ENCODE assay signal across 1 cellular context in the genomic region with DNA sequence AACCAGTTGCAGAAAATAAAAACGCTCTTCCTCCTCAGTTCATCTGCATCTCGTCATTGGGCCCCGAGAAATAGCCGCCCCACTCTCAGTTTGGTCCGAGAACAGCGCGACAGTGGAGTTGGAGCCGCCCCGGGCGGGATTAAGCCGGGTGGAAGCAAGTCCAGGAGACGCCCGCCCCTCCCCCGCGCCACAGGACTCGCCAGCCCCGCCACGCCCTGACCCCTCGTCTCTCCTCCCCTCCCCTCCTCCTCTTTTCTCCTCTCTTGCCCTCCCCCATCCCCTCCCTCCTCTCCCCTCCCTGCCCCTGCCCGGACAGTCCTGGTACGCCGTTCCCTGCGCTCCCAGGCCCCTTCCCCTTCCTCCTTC.
TF ChIP-seq lines count a peak whose summit lies in the region.

No MANE protein-coding gene starts in this region.

TF ChIP-seq in H1, 55 proteins besides CTCF, POLR2A, EP300 and RAD21 (continued from another document):
- TF ChIP-seq, protein P1, sequence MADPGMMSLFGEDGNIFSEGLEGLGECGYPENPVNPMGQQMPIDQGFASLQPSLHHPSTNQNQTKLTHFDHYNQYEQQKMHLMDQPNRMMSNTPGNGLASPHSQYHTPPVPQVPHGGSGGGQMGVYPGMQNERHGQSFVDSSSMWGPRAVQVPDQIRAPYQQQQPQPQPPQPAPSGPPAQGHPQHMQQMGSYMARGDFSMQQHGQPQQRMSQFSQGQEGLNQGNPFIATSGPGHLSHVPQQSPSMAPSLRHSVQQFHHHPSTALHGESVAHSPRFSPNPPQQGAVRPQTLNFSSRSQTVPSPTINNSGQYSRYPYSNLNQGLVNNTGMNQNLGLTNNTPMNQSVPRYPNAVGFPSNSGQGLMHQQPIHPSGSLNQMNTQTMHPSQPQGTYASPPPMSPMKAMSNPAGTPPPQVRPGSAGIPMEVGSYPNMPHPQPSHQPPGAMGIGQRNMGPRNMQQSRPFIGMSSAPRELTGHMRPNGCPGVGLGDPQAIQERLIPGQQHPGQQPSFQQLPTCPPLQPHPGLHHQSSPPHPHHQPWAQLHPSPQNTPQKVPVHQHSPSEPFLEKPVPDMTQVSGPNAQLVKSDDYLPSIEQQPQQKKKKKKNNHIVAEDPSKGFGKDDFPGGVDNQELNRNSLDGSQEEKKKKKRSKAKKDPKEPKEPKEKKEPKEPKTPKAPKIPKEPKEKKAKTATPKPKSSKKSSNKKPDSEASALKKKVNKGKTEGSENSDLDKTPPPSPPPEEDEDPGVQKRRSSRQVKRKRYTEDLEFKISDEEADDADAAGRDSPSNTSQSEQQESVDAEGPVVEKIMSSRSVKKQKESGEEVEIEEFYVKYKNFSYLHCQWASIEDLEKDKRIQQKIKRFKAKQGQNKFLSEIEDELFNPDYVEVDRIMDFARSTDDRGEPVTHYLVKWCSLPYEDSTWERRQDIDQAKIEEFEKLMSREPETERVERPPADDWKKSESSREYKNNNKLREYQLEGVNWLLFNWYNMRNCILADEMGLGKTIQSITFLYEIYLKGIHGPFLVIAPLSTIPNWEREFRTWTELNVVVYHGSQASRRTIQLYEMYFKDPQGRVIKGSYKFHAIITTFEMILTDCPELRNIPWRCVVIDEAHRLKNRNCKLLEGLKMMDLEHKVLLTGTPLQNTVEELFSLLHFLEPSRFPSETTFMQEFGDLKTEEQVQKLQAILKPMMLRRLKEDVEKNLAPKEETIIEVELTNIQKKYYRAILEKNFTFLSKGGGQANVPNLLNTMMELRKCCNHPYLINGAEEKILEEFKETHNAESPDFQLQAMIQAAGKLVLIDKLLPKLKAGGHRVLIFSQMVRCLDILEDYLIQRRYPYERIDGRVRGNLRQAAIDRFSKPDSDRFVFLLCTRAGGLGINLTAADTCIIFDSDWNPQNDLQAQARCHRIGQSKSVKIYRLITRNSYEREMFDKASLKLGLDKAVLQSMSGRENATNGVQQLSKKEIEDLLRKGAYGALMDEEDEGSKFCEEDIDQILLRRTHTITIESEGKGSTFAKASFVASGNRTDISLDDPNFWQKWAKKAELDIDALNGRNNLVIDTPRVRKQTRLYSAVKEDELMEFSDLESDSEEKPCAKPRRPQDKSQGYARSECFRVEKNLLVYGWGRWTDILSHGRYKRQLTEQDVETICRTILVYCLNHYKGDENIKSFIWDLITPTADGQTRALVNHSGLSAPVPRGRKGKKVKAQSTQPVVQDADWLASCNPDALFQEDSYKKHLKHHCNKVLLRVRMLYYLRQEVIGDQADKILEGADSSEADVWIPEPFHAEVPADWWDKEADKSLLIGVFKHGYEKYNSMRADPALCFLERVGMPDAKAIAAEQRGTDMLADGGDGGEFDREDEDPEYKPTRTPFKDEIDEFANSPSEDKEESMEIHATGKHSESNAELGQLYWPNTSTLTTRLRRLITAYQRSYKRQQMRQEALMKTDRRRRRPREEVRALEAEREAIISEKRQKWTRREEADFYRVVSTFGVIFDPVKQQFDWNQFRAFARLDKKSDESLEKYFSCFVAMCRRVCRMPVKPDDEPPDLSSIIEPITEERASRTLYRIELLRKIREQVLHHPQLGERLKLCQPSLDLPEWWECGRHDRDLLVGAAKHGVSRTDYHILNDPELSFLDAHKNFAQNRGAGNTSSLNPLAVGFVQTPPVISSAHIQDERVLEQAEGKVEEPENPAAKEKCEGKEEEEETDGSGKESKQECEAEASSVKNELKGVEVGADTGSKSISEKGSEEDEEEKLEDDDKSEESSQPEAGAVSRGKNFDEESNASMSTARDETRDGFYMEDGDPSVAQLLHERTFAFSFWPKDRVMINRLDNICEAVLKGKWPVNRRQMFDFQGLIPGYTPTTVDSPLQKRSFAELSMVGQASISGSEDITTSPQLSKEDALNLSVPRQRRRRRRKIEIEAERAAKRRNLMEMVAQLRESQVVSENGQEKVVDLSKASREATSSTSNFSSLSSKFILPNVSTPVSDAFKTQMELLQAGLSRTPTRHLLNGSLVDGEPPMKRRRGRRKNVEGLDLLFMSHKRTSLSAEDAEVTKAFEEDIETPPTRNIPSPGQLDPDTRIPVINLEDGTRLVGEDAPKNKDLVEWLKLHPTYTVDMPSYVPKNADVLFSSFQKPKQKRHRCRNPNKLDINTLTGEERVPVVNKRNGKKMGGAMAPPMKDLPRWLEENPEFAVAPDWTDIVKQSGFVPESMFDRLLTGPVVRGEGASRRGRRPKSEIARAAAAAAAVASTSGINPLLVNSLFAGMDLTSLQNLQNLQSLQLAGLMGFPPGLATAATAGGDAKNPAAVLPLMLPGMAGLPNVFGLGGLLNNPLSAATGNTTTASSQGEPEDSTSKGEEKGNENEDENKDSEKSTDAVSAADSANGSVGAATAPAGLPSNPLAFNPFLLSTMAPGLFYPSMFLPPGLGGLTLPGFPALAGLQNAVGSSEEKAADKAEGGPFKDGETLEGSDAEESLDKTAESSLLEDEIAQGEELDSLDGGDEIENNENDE (IDR thresholded peaks at IDR 0.05; ENCODE audit: insufficient replicate concordance, low read length), result no peak
